20 cellular contexts compared by ENCODE assay signal in the genomic region with DNA sequence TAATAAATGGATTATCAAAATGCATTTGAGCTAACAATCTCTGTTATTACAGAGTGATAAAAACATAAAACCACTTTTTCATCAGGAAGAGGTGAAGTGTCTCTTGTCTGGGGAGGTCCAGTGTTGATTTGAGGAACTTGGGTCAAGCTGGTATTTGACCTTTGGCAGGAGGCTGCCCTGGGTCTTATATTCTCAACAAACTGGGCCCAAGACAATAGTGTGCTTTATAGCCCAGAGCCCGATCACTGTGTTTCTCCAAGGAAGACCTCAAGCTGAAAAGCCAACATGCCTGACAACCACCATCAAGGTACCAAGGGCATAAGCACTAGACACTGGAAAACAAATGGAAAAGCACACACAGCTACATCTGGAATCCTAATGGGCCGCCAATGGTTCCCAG.
DNase-seq lines count a peak whose midpoint lies in the region; ATAC-seq, FAIRE-seq and TF ChIP-seq lines count a peak whose summit lies in the region.
"Had no signal": no experiment of that assay in that cellular context is flagged by ENCODE, and none has a peak within 500 bp of the region (broad histone marks: within the 10 kb centered on the region; RNA-seq: fewer than 3 reads in every experiment).

No MANE protein-coding gene starts in this region.

- in situ Hi-C loops in KBM-7 (cut with MboI; ENCODE audit: low pct_unique_long_range_greater_than_20kb, low sequenced_read_pairs): no loop called here

- H3K9ac ChIP-seq in astrocyte (ENCODE audit: low read length): no peak overlapping the region

- H3K4me2 ChIP-seq in astrocyte (ENCODE audit: low read length): peak overlapping the region; percentile 30
- peak overlapping the region; percentile 37 for H3K4me2 ChIP-seq in osteoblast (ENCODE audit: insufficient read depth, low read length)

- CTCF ChIA-PET in activated CD8-positive, alpha-beta T cell treated with anti-CD3 and anti-CD28 coated beads for 36 hours (lab: Charles Lee): no interaction called here

- DNase-seq in astrocyte (ENCODE audit: low read depth): no peak
- DNase-seq in osteoblast (ENCODE audit: insufficient read length, low spot score, missing footprints): peak; percentile 22
- DNase-seq in KBM-7: no peak
- DNase-seq in effector memory CD4-positive, alpha-beta T cell: no peak
- DNase-seq in activated CD8-positive, alpha-beta T cell treated with anti-CD3 and anti-CD28 coated beads for 36 hours: no peak
- no peak for DNase-seq in activated T-cell treated with anti-CD3 and anti-CD28 coated beads, Interleukin-2, amount 50 U/mL, for 4 hours
- DNase-seq: AML-193, Caco-2, Kasumi-1, NCI-H1417, NCI-H2029, NCI-H2171 treated with DMSO at 0.1 percent for 48 hours, NCI-H774, SHP77 had no signal

- no peak for TF ChIP-seq CTCF in astrocyte (IDR thresholded peaks at IDR 0.05; ENCODE audit: insufficient read depth, low read depth, low read length)
- TF ChIP-seq CTCF in osteoblast (IDR thresholded peaks at IDR 0.05; ENCODE audit: extremely low read depth, low read depth, low read length): no peak
- TF ChIP-seq CTCF in activated CD8-positive, alpha-beta T cell treated with anti-CD3 and anti-CD28 coated beads for 36 hours (IDR thresholded peaks at IDR 0.05): no peak

- no peak overlapping the region for H3K4me3 Mint-ChIP-seq in astrocyte (ENCODE audit: unreplicated experiment)
- no peak overlapping the region for H3K4me3 Mint-ChIP-seq in activated CD8-positive, alpha-beta T cell treated with anti-CD3 and anti-CD28 coated beads for 36 hours
- H3K4me3 Mint-ChIP-seq in activated T-cell treated with anti-CD3 and anti-CD28 coated beads, Interleukin-2, amount 50 U/mL, for 4 hours: no peak overlapping the region
- H3K4me3 Mint-ChIP-seq: HFFc6 had no signal

- peaks cover 26% of the 10 kb centered on the region for H3K4me1 Mint-ChIP-seq in astrocyte (ENCODE audit: low read depth, unreplicated experiment)
- H3K4me1 Mint-ChIP-seq in activated CD8-positive, alpha-beta T cell treated with anti-CD3 and anti-CD28 coated beads for 36 hours (ENCODE audit: low read depth): no peaks in the 10 kb centered on the region
- no peaks in the 10 kb centered on the region for H3K4me1 Mint-ChIP-seq in activated T-cell treated with anti-CD3 and anti-CD28 coated beads, Interleukin-2, amount 50 U/mL, for 4 hours (ENCODE audit: low read depth)

- H3K9me3 ChIP-seq in astrocyte (ENCODE audit: insufficient read depth, low read depth, low read length) (no peaks in the 10 kb centered on the region), osteoblast (ENCODE audit: low read depth, low read length) (no peaks in the 10 kb centered on the region)
- no peaks in the 10 kb centered on the region for H3K9me3 ChIP-seq in effector memory CD4-positive, alpha-beta T cell (ENCODE audit: control insufficient read depth, low read length)
- H3K9me3 ChIP-seq: Caco-2 had no signal

- H3K27me3 ChIP-seq in ACC112 (ENCODE audit: insufficient read depth, low read length) (no peaks in the 10 kb centered on the region), astrocyte (ENCODE audit: insufficient read depth, low read length) (no peaks in the 10 kb centered on the region), osteoblast (ENCODE audit: insufficient read depth, low read length) (no peaks in the 10 kb centered on the region)
- no peaks in the 10 kb centered on the region for H3K27me3 ChIP-seq in effector memory CD4-positive, alpha-beta T cell (replicated peaks; ENCODE audit: control insufficient read depth, insufficient read depth, low read length, poor library complexity, severe bottlenecking)

- H3K79me2 ChIP-seq in ACC112 (ENCODE audit: control insufficient read depth, insufficient read depth, low read length, unreplicated experiment): no peaks in the 10 kb centered on the region
- H3K79me2 ChIP-seq in astrocyte (ENCODE audit: insufficient read depth, low read length): no peaks in the 10 kb centered on the region
- no peaks in the 10 kb centered on the region for H3K79me2 ChIP-seq in osteoblast (ENCODE audit: insufficient read depth, low read length)

- no peaks in the 10 kb centered on the region for H3K9me3 Mint-ChIP-seq in astrocyte (ENCODE audit: unreplicated experiment)
- H3K9me3 Mint-ChIP-seq in activated CD8-positive, alpha-beta T cell treated with anti-CD3 and anti-CD28 coated beads for 36 hours: no peaks in the 10 kb centered on the region
- peaks cover 5% of the 10 kb centered on the region for H3K9me3 Mint-ChIP-seq in activated T-cell treated with anti-CD3 and anti-CD28 coated beads, Interleukin-2, amount 50 U/mL, for 4 hours
- H3K9me3 Mint-ChIP-seq: HFFc6 had no signal

- no peaks in the 10 kb centered on the region for H3K27me3 Mint-ChIP-seq in astrocyte (ENCODE audit: low read depth, unreplicated experiment)
- no peaks in the 10 kb centered on the region for H3K27me3 Mint-ChIP-seq in activated CD8-positive, alpha-beta T cell treated with anti-CD3 and anti-CD28 coated beads for 36 hours
- no peaks in the 10 kb centered on the region for H3K27me3 Mint-ChIP-seq in activated T-cell treated with anti-CD3 and anti-CD28 coated beads, Interleukin-2, amount 50 U/mL, for 4 hours (ENCODE audit: low read depth)

- no peak for FAIRE-seq in astrocyte (lab: Jason Lieb, UNC)
- FAIRE-seq: GM18507, GM19239 had no signal

- intact Hi-C loops in activated CD8-positive, alpha-beta T cell treated with anti-CD3 and anti-CD28 coated beads for 36 hours (cut with micrococcal nuclease): no loop called here

- H3K27ac Mint-ChIP-seq in astrocyte (ENCODE audit: unreplicated experiment): no peak overlapping the region
- H3K27ac Mint-ChIP-seq in activated CD8-positive, alpha-beta T cell treated with anti-CD3 and anti-CD28 coated beads for 36 hours: no peak overlapping the region
- H3K27ac Mint-ChIP-seq: HFFc6 had no signal

- peak; percentile 10 for ATAC-seq in HG03280 (IDR thresholded peaks at IDR 0.05; ENCODE audit: unreplicated experiment)
- ATAC-seq in activated CD8-positive, alpha-beta T cell treated with anti-CD3 and anti-CD28 coated beads for 36 hours: no peak
- no peak for ATAC-seq in activated T-cell treated with anti-CD3 and anti-CD28 coated beads, Interleukin-2, amount 50 U/mL, for 4 hours
- ATAC-seq: Panc1 had no signal

- H3K36me3 Mint-ChIP-seq in astrocyte (ENCODE audit: low read depth, unreplicated experiment): no peaks in the 10 kb centered on the region
- no peaks in the 10 kb centered on the region for H3K36me3 Mint-ChIP-seq in activated CD8-positive, alpha-beta T cell treated with anti-CD3 and anti-CD28 coated beads for 36 hours (ENCODE audit: low read depth)
- H3K36me3 Mint-ChIP-seq in activated T-cell treated with anti-CD3 and anti-CD28 coated beads, Interleukin-2, amount 50 U/mL, for 4 hours (ENCODE audit: insufficient read depth): no peaks in the 10 kb centered on the region

- POLR2A ChIA-PET in activated CD8-positive, alpha-beta T cell treated with anti-CD3 and anti-CD28 coated beads for 36 hours (lab: Charles Lee): no interaction called here

- H4K20me1 ChIP-seq in astrocyte (ENCODE audit: insufficient read depth, low read length) (no peaks in the 10 kb centered on the region), osteoblast (ENCODE audit: insufficient read depth, low read length) (no peaks in the 10 kb centered on the region)

- H2AFZ ChIP-seq in ACC112 (ENCODE audit: low read length, unreplicated experiment) (peak overlapping the region; percentile 84), astrocyte (ENCODE audit: low read depth, low read length) (no peak overlapping the region), osteoblast (ENCODE audit: low read length) (no peak overlapping the region)

- H3K27ac ChIP-seq in ACC112 (ENCODE audit: low read depth, low read length) (peak overlapping the region; percentile 63), astrocyte (ENCODE audit: low read depth, low read length) (no peak overlapping the region), osteoblast (ENCODE audit: low read depth, low read length) (no peak overlapping the region)
- H3K27ac ChIP-seq in effector memory CD4-positive, alpha-beta T cell (ENCODE audit: insufficient read depth, low read length, poor library complexity, severe bottlenecking): no peak overlapping the region

- H3K4me3 ChIP-seq in ACC112 (ENCODE audit: low read depth, low read length) (peak overlapping the region; percentile 39; the same call in 1 of the 2 replicates), astrocyte (ENCODE audit: insufficient read depth, low read depth, low read length) (no peak overlapping the region), osteoblast (ENCODE audit: insufficient read depth, low read length) (no peak overlapping the region)
- no peak overlapping the region for H3K4me3 ChIP-seq in effector memory CD4-positive, alpha-beta T cell (ENCODE audit: insufficient read depth, low read depth, low read length, poor library complexity, severe bottlenecking)

- H3K4me1 ChIP-seq in ACC112 (ENCODE audit: control insufficient read depth, insufficient read depth, low read length, unreplicated experiment) (peaks cover 32% of the 10 kb centered on the region), astrocyte (ENCODE audit: insufficient read depth, low read length) (peaks cover 20% of the 10 kb centered on the region), osteoblast (ENCODE audit: insufficient read depth, low read length) (peaks cover 26% of the 10 kb centered on the region)
- H3K4me1 ChIP-seq in effector memory CD4-positive, alpha-beta T cell (ENCODE audit: control insufficient read depth, insufficient read depth, low read length, poor library complexity, severe bottlenecking): no peaks in the 10 kb centered on the region

- H3K36me3 ChIP-seq in ACC112 (ENCODE audit: insufficient read depth, low read length): no peaks in the 10 kb centered on the region
- H3K36me3 ChIP-seq in astrocyte (ENCODE audit: insufficient read depth, low read length): no peaks in the 10 kb centered on the region
- no peaks in the 10 kb centered on the region for H3K36me3 ChIP-seq in osteoblast (ENCODE audit: insufficient read depth, low read length)
- no peaks in the 10 kb centered on the region for H3K36me3 ChIP-seq in effector memory CD4-positive, alpha-beta T cell (ENCODE audit: control insufficient read depth, insufficient read depth, low read length)
